In genomic region chrX:129953334-129953648, GRCh38 we compare ENCODE assay signal across 10 cellular contexts. TPM values are rescaled to one million over a fixed set of nuclear protein-coding genes. Genes with fewer than 3 reads are reported as not detected.
DNase-seq lines count a peak whose midpoint lies in the region; ATAC-seq, FAIRE-seq and TF ChIP-seq lines count a peak whose summit lies in the region.
"Had no signal": no experiment of that assay in that cellular context is flagged by ENCODE, and none has a peak within 500 bp of the region (broad histone marks: within the 10 kb centered on the region; RNA-seq: fewer than 3 reads in every experiment).

No MANE protein-coding gene starts in this region.

- no peaks in the 10 kb centered on the region for H4K20me1 ChIP-seq in astrocyte (ENCODE audit: insufficient read depth, low read length)

- H3K4me1 Mint-ChIP-seq in astrocyte (ENCODE audit: low read depth, unreplicated experiment) (no peaks in the 10 kb centered on the region), mesothelial cell of epicardium (peaks cover 11% of the 10 kb centered on the region)

- peak overlapping the region; percentile 69 for H3K4me3 ChIP-seq in right cardiac atrium (ENCODE audit: low read length)
- H3K4me3 ChIP-seq in astrocyte (ENCODE audit: insufficient read depth, low read depth, low read length), result no peak overlapping the region
- H3K4me3 ChIP-seq in urinary bladder (ENCODE audit: low read depth, low read length), result peak overlapping the region; percentile 49

- DNase-seq in right cardiac atrium (no peak), cardiac septum (ENCODE audit: low spot score) (no peak), astrocyte (ENCODE audit: low read depth) (no peak), mesothelial cell of epicardium (ENCODE audit: low spot score in 2 of 2, unreplicated experiment in 2 of 2) (no peak), NCI-H446 (lab: John Stamatoyannopoulos, UW) (no peak), cerebellar cortex (ENCODE audit: low spot score) (no peak), left colon (no peak)

- H3K27ac Mint-ChIP-seq in astrocyte (ENCODE audit: unreplicated experiment) (no peak overlapping the region), mesothelial cell of epicardium (peak overlapping the region; percentile 16)

- TF ChIP-seq CTCF in astrocyte (IDR thresholded peaks at IDR 0.05; ENCODE audit: insufficient read depth, low read depth, low read length) (no peak), mesothelial cell of epicardium (IDR thresholded peaks at IDR 0.05; ENCODE audit: unreplicated experiment) (no peak)

- no peak overlapping the region for H2AFZ ChIP-seq in astrocyte (ENCODE audit: low read depth, low read length)

- H3K9ac ChIP-seq in astrocyte (ENCODE audit: low read length), result no peak overlapping the region

- peak overlapping the region; percentile 82 for H3K4me2 ChIP-seq in astrocyte (ENCODE audit: low read length)

- H3K79me2 ChIP-seq in astrocyte (ENCODE audit: insufficient read depth, low read length), result no peaks in the 10 kb centered on the region

- no peak overlapping the region for H3K27ac ChIP-seq in right cardiac atrium (ENCODE audit: low read length)
- H3K27ac ChIP-seq in astrocyte (ENCODE audit: low read depth, low read length), result no peak overlapping the region
- H3K27ac ChIP-seq in urinary bladder (ENCODE audit: low read depth), result no peak overlapping the region

- intact Hi-C loops in right cardiac atrium (cut with DNase I), result no loop called here
- intact Hi-C loops in cardiac septum (cut with DNase I), result no loop called here
- intact Hi-C loops in left colon (cut with DNase I, micrococcal nuclease), result no loop called here

- WGBS in right cardiac atrium, result 10% methylated on average over 18 of the region's 18 CpGs
- 5% methylated on average over 18 of the region's 18 CpGs for WGBS in urinary bladder

- H3K36me3 Mint-ChIP-seq in astrocyte (ENCODE audit: low read depth, unreplicated experiment) (no peaks in the 10 kb centered on the region), mesothelial cell of epicardium (peaks cover 5% of the 10 kb centered on the region)
- H3K36me3 Mint-ChIP-seq: brain had no signal

- no peak for ATAC-seq in right cardiac atrium
- ATAC-seq in left colon, result no peak
- ATAC-seq: HCT116 had no signal

- FAIRE-seq in astrocyte (lab: Jason Lieb, UNC), result no peak

- H3K9me3 ChIP-seq in right cardiac atrium (ENCODE audit: control insufficient read depth, low read length) (no peaks in the 10 kb centered on the region), astrocyte (ENCODE audit: insufficient read depth, low read depth, low read length) (no peaks in the 10 kb centered on the region)

- no peaks in the 10 kb centered on the region for H3K9me3 Mint-ChIP-seq in astrocyte (ENCODE audit: unreplicated experiment)
- peaks cover 13% of the 10 kb centered on the region for H3K9me3 Mint-ChIP-seq in mesothelial cell of epicardium

- H3K4me3 Mint-ChIP-seq in astrocyte (ENCODE audit: unreplicated experiment) (no peak overlapping the region), mesothelial cell of epicardium (peak overlapping the region; percentile 65)

- H3K36me3 ChIP-seq in astrocyte (ENCODE audit: insufficient read depth, low read length) (no peaks in the 10 kb centered on the region), urinary bladder (ENCODE audit: insufficient read depth) (no peaks in the 10 kb centered on the region)

- H3K27me3 ChIP-seq in right cardiac atrium (ENCODE audit: control insufficient read depth, insufficient read depth) (no peaks in the 10 kb centered on the region), astrocyte (ENCODE audit: insufficient read depth, low read length) (no peaks in the 10 kb centered on the region)

- no peaks in the 10 kb centered on the region for H3K4me1 ChIP-seq in right cardiac atrium (ENCODE audit: control insufficient read depth, insufficient read depth, low read length)
- H3K4me1 ChIP-seq in astrocyte (ENCODE audit: insufficient read depth, low read length), result no peaks in the 10 kb centered on the region
- H3K4me1 ChIP-seq in urinary bladder (ENCODE audit: insufficient read depth), result no peaks in the 10 kb centered on the region

- H3K27me3 Mint-ChIP-seq in astrocyte (ENCODE audit: low read depth, unreplicated experiment) (peaks cover 41% of the 10 kb centered on the region), mesothelial cell of epicardium (ENCODE audit: low read depth) (peaks cover 7% of the 10 kb centered on the region)

RNA-seq across cellular contexts. Expression of gene BCORL1, which starts 29.1 kb away (rescaled TPM):
- total RNA-seq in right cardiac atrium (10 to 100 TPM; 10.9 to 13.8 (median 11.5) TPM), cardiac septum (9.8 TPM), astrocyte (20.0 and 22.3 TPM in 2 replicates), mesothelial cell of epicardium (27.7 to 28.9 TPM (median 28.0 TPM) in 3 replicates), urinary bladder (4.5 TPM), left colon (10 to 100 TPM; 10.6 to 12.2 TPM)
- polyA plus RNA-seq in right cardiac atrium (5.0 TPM), urinary bladder (9.4 TPM)

RNA-seq across cellular contexts. Expression of gene UTP14A, which starts 47.3 kb away (rescaled TPM):
- 10 to 100 TPM in 1 of 4 donors, 1 to 10 TPM in 3; 8.1 to 11.2 (median 8.5) TPM for total RNA-seq in right cardiac atrium
- 6.2 TPM for polyA plus RNA-seq in right cardiac atrium
- 8.9 TPM for total RNA-seq in cardiac septum
- total RNA-seq in astrocyte, result 22.2 and 23.4 TPM in 2 replicates
- total RNA-seq in mesothelial cell of epicardium, result 19.2 to 20.4 TPM (median 19.2 TPM) in 3 replicates
- total RNA-seq in urinary bladder, result 11.0 TPM
- polyA plus RNA-seq in urinary bladder, result 13.9 TPM
- total RNA-seq in left colon, result 10 to 100 TPM; 10.5 to 13.2 TPM
